8 cellular contexts compared by ENCODE assay signal in the genomic region with DNA sequence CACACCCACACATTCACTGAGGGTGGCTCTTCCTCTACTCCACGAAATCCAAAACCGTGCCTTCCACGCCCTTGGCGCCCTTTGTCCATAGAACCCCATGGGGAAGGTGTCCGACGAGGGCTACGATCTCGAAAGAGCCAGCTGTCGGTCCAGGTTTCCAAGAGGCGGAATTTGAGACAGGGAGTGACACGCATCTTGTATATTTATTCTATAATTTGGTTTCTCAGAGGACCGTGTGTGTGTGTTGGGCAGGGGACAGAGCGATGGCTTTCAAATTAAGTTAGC. TPM values are rescaled to one million over a fixed set of nuclear protein-coding genes. Genes with fewer than 3 reads are reported as not detected.
A peak's percentile ranks its signal among the peaks of the same experiment; 100 is the strongest.
DNase-seq lines count a peak whose midpoint lies in the region; ATAC-seq and TF ChIP-seq lines count a peak whose summit lies in the region.

No MANE protein-coding gene starts in this region.

- H3K4me1 ChIP-seq in left lung: peaks cover 15 to 32% of the 10 kb centered on the region in 2 donors

- no peak for ATAC-seq in left lung

- intact Hi-C loops in left lung (cut with DNase I): no loop called here

- POLR2A ChIA-PET in HEK293T (lab: Yijun Ruan, JAX): interaction anchor here (1.5 kb wide), 1 partner anchor 9 kb away, joined by 6 read pairs; no protein-coding TSS in a partner anchor

- CTCF ChIA-PET in HEK293T (lab: Yijun Ruan, JAX): no interaction called here

- peak overlapping the region; percentile 92 for H3K27ac ChIP-seq in angular gyrus (ENCODE audit: low read depth, low read length)
- peak overlapping the region; percentile 90 to 96 for H3K27ac ChIP-seq in left lung
- H3K27ac ChIP-seq in temporal lobe (ENCODE audit: low read depth, low read length): peak overlapping the region; percentile 90

- peak overlapping the region; percentile 72 for H3K4me3 ChIP-seq in left lung

- H3K9me3 ChIP-seq in left lung: no peaks in the 10 kb centered on the region

- H3K36me3 ChIP-seq in left lung: peaks cover 0 to 6% of the 10 kb centered on the region in 2 donors

- no peaks in the 10 kb centered on the region for H3K27me3 ChIP-seq in left lung

- DNase-seq in NOMO-1 treated with dmso at 0.1 percent for 144 hours (lab: John Stamatoyannopoulos, UW; ENCODE audit: unreplicated experiment): peak; percentile 33
- DNase-seq in NOMO-1 treated with DMSO at 0.1 percent for 48 hours (lab: John Stamatoyannopoulos, UW; ENCODE audit: unreplicated experiment): no peak
- DNase-seq in left lung: no peak
- DNase-seq in HEK293T (ENCODE audit: extremely low spot score): no peak
- DNase-seq in NCI-H526 (lab: John Stamatoyannopoulos, UW): no peak
- DNase-seq in T-helper 9 cell: no peak

- no peak for TF ChIP-seq CTCF in left lung (IDR thresholded peaks at IDR 0.05)

TF ChIP-seq in HEK293T, 16 proteins besides CTCF, POLR2A, EP300 and RAD21:
- TF ChIP-seq CTBP1 (IDR thresholded peaks at IDR 0.05; ENCODE audit: borderline replicate concordance) (no peak), SUZ12 (IDR thresholded peaks at IDR 0.05) (no peak), L3MBTL2 (conservative IDR thresholded peaks at IDR 0.05) (no peak; the same call in 1 of the 2 replicates), FOXM1 (IDR thresholded peaks at IDR 0.05; ENCODE audit: borderline replicate concordance) (no peak), ARNT (IDR thresholded peaks at IDR 0.05) (no peak), ELF4 (IDR thresholded peaks at IDR 0.05) (no peak), FOXK2 (IDR thresholded peaks at IDR 0.05) (no peak), NFRKB (IDR thresholded peaks at IDR 0.05) (no peak), TARDBP (IDR thresholded peaks at IDR 0.05) (no peak)
- TF ChIP-seq, protein P1, sequence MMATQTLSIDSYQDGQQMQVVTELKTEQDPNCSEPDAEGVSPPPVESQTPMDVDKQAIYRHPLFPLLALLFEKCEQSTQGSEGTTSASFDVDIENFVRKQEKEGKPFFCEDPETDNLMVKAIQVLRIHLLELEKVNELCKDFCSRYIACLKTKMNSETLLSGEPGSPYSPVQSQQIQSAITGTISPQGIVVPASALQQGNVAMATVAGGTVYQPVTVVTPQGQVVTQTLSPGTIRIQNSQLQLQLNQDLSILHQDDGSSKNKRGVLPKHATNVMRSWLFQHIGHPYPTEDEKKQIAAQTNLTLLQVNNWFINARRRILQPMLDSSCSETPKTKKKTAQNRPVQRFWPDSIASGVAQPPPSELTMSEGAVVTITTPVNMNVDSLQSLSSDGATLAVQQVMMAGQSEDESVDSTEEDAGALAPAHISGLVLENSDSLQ (IDR thresholded peaks at IDR 0.05): no peak

RNA-seq across cellular contexts. Expression of a gene that starts 0.7 kb away (rescaled TPM):
- total RNA-seq in left lung (10 to 100 TPM; 10.2 to 11.6 TPM), temporal lobe (25.6 TPM)

RNA-seq across cellular contexts. Expression of a gene that starts 43.5 kb away (rescaled TPM):
- 1 to 10 TPM; 6.2 to 6.3 TPM for total RNA-seq in left lung
- total RNA-seq in temporal lobe: 10.8 TPM

RNA-seq across cellular contexts. Expression of a gene that starts 43.6 kb away (rescaled TPM):
- total RNA-seq in left lung: 10 to 100 TPM; 14.7 to 20.2 TPM
- 11.6 TPM for total RNA-seq in temporal lobe
